In genomic region chr2:205427112-205427511, GRCh38 we compare ENCODE assay signal across 1 cellular context.
TF ChIP-seq lines count a peak whose summit lies in the region.

No MANE protein-coding gene starts in this region.

TF ChIP-seq in WTC11, 78 proteins besides CTCF, POLR2A, EP300 and RAD21 (continued from another document):
- TF ChIP-seq PREB (CRISPR knock-in tag; IDR thresholded peaks at IDR 0.05; ENCODE audit: borderline replicate concordance) (no peak), TP53 (CRISPR knock-in tag; IDR thresholded peaks at IDR 0.05) (no peak), EMX1 (CRISPR knock-in tag; IDR thresholded peaks at IDR 0.05) (no peak), ZBTB43 (CRISPR knock-in tag; IDR thresholded peaks at IDR 0.05) (no peak), FOXK1 (CRISPR knock-in tag; IDR thresholded peaks at IDR 0.05) (no peak), HMGXB4 (CRISPR knock-in tag; IDR thresholded peaks at IDR 0.05) (no peak), CREB1 (CRISPR knock-in tag; IDR thresholded peaks at IDR 0.05) (no peak), ZNF121 (CRISPR knock-in tag; IDR thresholded peaks at IDR 0.05) (no peak), GABPB1 (CRISPR knock-in tag; IDR thresholded peaks at IDR 0.05) (no peak)
- TF ChIP-seq, protein P1, sequence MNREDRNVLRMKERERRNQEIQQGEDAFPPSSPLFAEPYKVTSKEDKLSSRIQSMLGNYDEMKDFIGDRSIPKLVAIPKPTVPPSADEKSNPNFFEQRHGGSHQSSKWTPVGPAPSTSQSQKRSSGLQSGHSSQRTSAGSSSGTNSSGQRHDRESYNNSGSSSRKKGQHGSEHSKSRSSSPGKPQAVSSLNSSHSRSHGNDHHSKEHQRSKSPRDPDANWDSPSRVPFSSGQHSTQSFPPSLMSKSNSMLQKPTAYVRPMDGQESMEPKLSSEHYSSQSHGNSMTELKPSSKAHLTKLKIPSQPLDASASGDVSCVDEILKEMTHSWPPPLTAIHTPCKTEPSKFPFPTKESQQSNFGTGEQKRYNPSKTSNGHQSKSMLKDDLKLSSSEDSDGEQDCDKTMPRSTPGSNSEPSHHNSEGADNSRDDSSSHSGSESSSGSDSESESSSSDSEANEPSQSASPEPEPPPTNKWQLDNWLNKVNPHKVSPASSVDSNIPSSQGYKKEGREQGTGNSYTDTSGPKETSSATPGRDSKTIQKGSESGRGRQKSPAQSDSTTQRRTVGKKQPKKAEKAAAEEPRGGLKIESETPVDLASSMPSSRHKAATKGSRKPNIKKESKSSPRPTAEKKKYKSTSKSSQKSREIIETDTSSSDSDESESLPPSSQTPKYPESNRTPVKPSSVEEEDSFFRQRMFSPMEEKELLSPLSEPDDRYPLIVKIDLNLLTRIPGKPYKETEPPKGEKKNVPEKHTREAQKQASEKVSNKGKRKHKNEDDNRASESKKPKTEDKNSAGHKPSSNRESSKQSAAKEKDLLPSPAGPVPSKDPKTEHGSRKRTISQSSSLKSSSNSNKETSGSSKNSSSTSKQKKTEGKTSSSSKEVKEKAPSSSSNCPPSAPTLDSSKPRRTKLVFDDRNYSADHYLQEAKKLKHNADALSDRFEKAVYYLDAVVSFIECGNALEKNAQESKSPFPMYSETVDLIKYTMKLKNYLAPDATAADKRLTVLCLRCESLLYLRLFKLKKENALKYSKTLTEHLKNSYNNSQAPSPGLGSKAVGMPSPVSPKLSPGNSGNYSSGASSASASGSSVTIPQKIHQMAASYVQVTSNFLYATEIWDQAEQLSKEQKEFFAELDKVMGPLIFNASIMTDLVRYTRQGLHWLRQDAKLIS (CRISPR knock-in tag; IDR thresholded peaks at IDR 0.05; ENCODE audit: borderline replicate concordance), result no peak
